ENCODE assay signal across 2 cellular contexts in genomic region chr5:32779754-32780415, GRCh38.
A peak's percentile ranks its signal among the peaks of the same experiment; 100 is the strongest.
TF ChIP-seq lines count a peak whose summit lies in the region.

No MANE protein-coding gene starts in this region.

TF ChIP-seq in SK-N-SH, 30 proteins besides CTCF, POLR2A, EP300 and RAD21:
- TF ChIP-seq REST (IDR thresholded peaks at IDR 0.05; ENCODE audit: low read depth, low read length) (no peak), USF1 (IDR thresholded peaks at IDR 0.05; ENCODE audit: borderline replicate concordance, low read depth) (no peak), JUND (IDR thresholded peaks at IDR 0.05) (no peak), MEF2A (IDR thresholded peaks at IDR 0.05; ENCODE audit: borderline replicate concordance, low read depth) (no peak), CHD2 (IDR thresholded peaks at IDR 0.05; ENCODE audit: low read length, partially characterized antibody) (no peak), RCOR1 (IDR thresholded peaks at IDR 0.05; ENCODE audit: low read length) (no peak), GABPA (IDR thresholded peaks at IDR 0.05; ENCODE audit: low read depth) (no peak)

TF ChIP-seq in K562, 482 proteins besides CTCF, POLR2A, EP300 and RAD21 (continued from another document):
- TF ChIP-seq ZNF318 (IDR thresholded peaks at IDR 0.05; ENCODE audit: borderline replicate concordance in 1 of 2, low read depth in 1 of 2), result no peak
- TF ChIP-seq ZNF518B (CRISPR knock-in tag; IDR thresholded peaks at IDR 0.05), result no peak
- 0 out of 4 replicates have a peak, but pooled peaks of 1 of the 2 experiments have one; percentile 11 for TF ChIP-seq RCOR1 (IDR thresholded peaks at IDR 0.05; ENCODE audit: borderline replicate concordance in 1 of 2, low read depth in 2 of 2, low read length in 2 of 2)
- TF ChIP-seq RAD51 (IDR thresholded peaks at IDR 0.05; ENCODE audit: borderline replicate concordance, low read depth), result no peak
- no peak for TF ChIP-seq PHF20 (IDR thresholded peaks at IDR 0.05; ENCODE audit: partially characterized antibody)
- TF ChIP-seq BCOR (IDR thresholded peaks at IDR 0.05), result peak; percentile 23; the same call in 1 of the 2 replicates
- TF ChIP-seq CHD4 (IDR thresholded peaks at IDR 0.05; ENCODE audit: insufficient read depth, insufficient replicate concordance, low read depth, low read length, poor library complexity, severe bottlenecking), result peak; percentile 38
- TF ChIP-seq RBM25 (IDR thresholded peaks at IDR 0.05; ENCODE audit: low read depth, low read length, severe bottlenecking), result peak; percentile 91
